24 cellular contexts compared by ENCODE assay signal in genomic region chr15:25470230-25470629, GRCh38. TPM values are rescaled to one million over a fixed set of nuclear protein-coding genes. Genes with fewer than 3 reads are reported as not detected.
A peak's percentile ranks its signal among the peaks of the same experiment; 100 is the strongest.
DNase-seq lines count a peak whose midpoint lies in the region; ATAC-seq and TF ChIP-seq lines count a peak whose summit lies in the region.
"Had no signal": no experiment of that assay in that cellular context is flagged by ENCODE, and none has a peak within 500 bp of the region (broad histone marks: within the 10 kb centered on the region; RNA-seq: fewer than 3 reads in every experiment).

No MANE protein-coding gene starts in this region.

- in situ Hi-C loops in gastrocnemius medialis (cut with MboI; ENCODE audit: low sequenced_read_pairs in 4 of 4) = loop anchor here in 2 of 4 donors (25.0 kb wide), 2 partner anchors 333 to 483 kb away; no protein-coding TSS in a partner anchor

- TF ChIP-seq CTCF in endothelial cell (IDR thresholded peaks at IDR 0.05; ENCODE audit: unreplicated experiment) = no peak
- TF ChIP-seq CTCF in gastrocnemius medialis (IDR thresholded peaks at IDR 0.05 in 4 of 5, conservative IDR thresholded peaks at IDR 0.05 in 1 of 5) = no peak

- peaks cover 7% of the 10 kb centered on the region for H3K27me3 Mint-ChIP-seq in endothelial cell (ENCODE audit: unreplicated experiment)
- peaks cover 7 to 35% (median 11%) of the 10 kb centered on the region in 5 donors for H3K27me3 Mint-ChIP-seq in naive thymus-derived CD8-positive, alpha-beta T cell
- H3K27me3 Mint-ChIP-seq: CD4-positive, CD25-positive, alpha-beta regulatory T cell had no signal

- no peaks in the 10 kb centered on the region for H3K4me1 Mint-ChIP-seq in endothelial cell (ENCODE audit: unreplicated experiment)
- H3K4me1 Mint-ChIP-seq in naive thymus-derived CD8-positive, alpha-beta T cell = peaks cover 0 to 1% (median 0%) of the 10 kb centered on the region in 4 donors
- H3K4me1 Mint-ChIP-seq: CD14-positive monocyte; CD4-positive, alpha-beta memory T cell; CD4-positive, CD25-positive, alpha-beta regulatory T cell; CD8-positive, alpha-beta memory T cell had no signal

- peaks cover 10% of the 10 kb centered on the region for H3K36me3 Mint-ChIP-seq in endothelial cell (ENCODE audit: low read depth, unreplicated experiment)
- peaks cover 0 to 28% (median 6%) of the 10 kb centered on the region in 3 donors for H3K36me3 Mint-ChIP-seq in naive thymus-derived CD8-positive, alpha-beta T cell
- H3K36me3 Mint-ChIP-seq: CD14-positive monocyte; CD4-positive, alpha-beta memory T cell; CD4-positive, CD25-positive, alpha-beta regulatory T cell; CD8-positive, alpha-beta memory T cell had no signal

- no peak for DNase-seq in endothelial cell (ENCODE audit: low spot score)
- peak; percentile 60 for DNase-seq in myocyte (ENCODE audit: low read depth)
- DNase-seq in gastrocnemius medialis = no peak
- DNase-seq in naive thymus-derived CD8-positive, alpha-beta T cell = no peak
- no peak for DNase-seq in cerebellar cortex (ENCODE audit: low spot score)
- DNase-seq: 8988T; ACHN; BE2C; C1 segment of cervical spinal cord; CD4-positive, alpha-beta memory T cell; CD4-positive, CD25-positive, alpha-beta regulatory T cell; CD8-positive, alpha-beta memory T cell; COR-L47; DMS 273 treated with DMSO at 0.1 percent for 48 hours; DMS153; DMS53; DMS79; DND-41; EL; GDM1 had no signal

- peaks cover 8 to 14% of the 10 kb centered on the region in 2 donors for H3K4me1 ChIP-seq in gastrocnemius medialis
- H3K4me1 ChIP-seq: BE2C had no signal

- H3K4me3 Mint-ChIP-seq in endothelial cell (ENCODE audit: unreplicated experiment) = peak overlapping the region; percentile 16
- H3K4me3 Mint-ChIP-seq in naive thymus-derived CD8-positive, alpha-beta T cell = no peak overlapping the region
- H3K4me3 Mint-ChIP-seq: CD14-positive monocyte; CD4-positive, alpha-beta memory T cell; CD8-positive, alpha-beta memory T cell had no signal

- POLR2A ChIA-PET in naive thymus-derived CD8-positive, alpha-beta T cell (lab: Charles Lee) = no interaction called here

- H3K36me3 ChIP-seq in gastrocnemius medialis = no peaks in the 10 kb centered on the region
- H3K36me3 ChIP-seq: BE2C, BLaER1 had no signal

- intact Hi-C loops in gastrocnemius medialis (cut with DNase I; ENCODE audit: low total_unique reads) = no loop called here

- TF ChIP-seq POLR2A in gastrocnemius medialis (IDR thresholded peaks at IDR 0.05) = no peak

- H3K27me3 ChIP-seq in gastrocnemius medialis = no peaks in the 10 kb centered on the region
- H3K27me3 ChIP-seq: BE2C, BLaER1 had no signal

- no peaks in the 10 kb centered on the region for H3K9me3 ChIP-seq in gastrocnemius medialis
- H3K9me3 ChIP-seq: BE2C had no signal

- no peak overlapping the region for H3K27ac ChIP-seq in gastrocnemius medialis
- H3K27ac ChIP-seq: BLaER1 had no signal

- no peak overlapping the region for H3K27ac Mint-ChIP-seq in endothelial cell (ENCODE audit: unreplicated experiment)
- H3K27ac Mint-ChIP-seq in naive thymus-derived CD8-positive, alpha-beta T cell = no peak overlapping the region
- H3K27ac Mint-ChIP-seq: CD14-positive monocyte; CD4-positive, alpha-beta memory T cell; CD4-positive, CD25-positive, alpha-beta regulatory T cell; CD8-positive, alpha-beta memory T cell had no signal

- peaks cover 4% of the 10 kb centered on the region for H3K9me3 Mint-ChIP-seq in endothelial cell (ENCODE audit: unreplicated experiment)
- peaks cover 10 to 49% (median 25%) of the 10 kb centered on the region in 9 donors for H3K9me3 Mint-ChIP-seq in naive thymus-derived CD8-positive, alpha-beta T cell

- ATAC-seq in gastrocnemius medialis (peak; percentile 24 to 73), GM21367 (IDR thresholded peaks at IDR 0.05; ENCODE audit: unreplicated experiment) (no peak)
- no peak for ATAC-seq in naive thymus-derived CD8-positive, alpha-beta T cell
- ATAC-seq: GM12878 had no signal

- no peak overlapping the region for H3K4me3 ChIP-seq in gastrocnemius medialis
- H3K4me3 ChIP-seq: BLaER1, GM12878 had no signal

RNA-seq across cellular contexts. Expression of gene UBE3A, which starts 31.4 kb away (rescaled TPM):
- 102 TPM for total RNA-seq in endothelial cell (ENCODE audit: unreplicated experiment)
- total RNA-seq in myocyte = 103 and 106 TPM in 2 replicates
- polyA plus RNA-seq in myocyte (2012) = 31.1 TPM
- total RNA-seq in gastrocnemius medialis = 100 to 1,000 TPM; 107 to 154 (median 130) TPM
- 100 to 1,000 TPM; 145 to 146 TPM for total RNA-seq in naive thymus-derived CD8-positive, alpha-beta T cell
- polyA plus RNA-seq in naive thymus-derived CD8-positive, alpha-beta T cell = 100 to 1,000 TPM; 106 to 117 (median 113) TPM

Comparison
In these comparisons a context has a peak if more than half of its experiments do, and no peak if none do; other contexts are left out.
1. ATAC-seq: peak in gastrocnemius medialis (2 of 2); none in naive thymus-derived CD8-positive, alpha-beta T cell (0 of 2) and GM21367 (single experiment).